ENCODE assay signal across 15 cellular contexts in genomic region chr1:172670316-172670715, GRCh38. TPM values are rescaled to one million over a fixed set of nuclear protein-coding genes. Genes with fewer than 3 reads are reported as not detected.
DNase-seq lines count a peak whose midpoint lies in the region; ATAC-seq lines count a peak whose summit lies in the region.
"Had no signal": no experiment of that assay in that cellular context is flagged by ENCODE, and none has a peak within 500 bp of the region (broad histone marks: within the 10 kb centered on the region; RNA-seq: fewer than 3 reads in every experiment).

No MANE protein-coding gene starts in this region.

- no peak overlapping the region for H3K4me3 Mint-ChIP-seq in T-helper 17 cell
- H3K4me3 Mint-ChIP-seq in activated naive CD8-positive, alpha-beta T cell treated with anti-CD3 and anti-CD28 coated beads, Interleukin-2, amount 50 U/mL, for 24 hours = peak overlapping the region; percentile 66
- peak overlapping the region; percentile 9 to 69 for H3K4me3 Mint-ChIP-seq in stimulated activated naive CD8-positive, alpha-beta T cell treated with anti-CD3 and anti-CD28 coated beads, Interleukin-15, amount 100 ng/mL, for 72 hours

- H3K4me1 Mint-ChIP-seq in T-helper 17 cell = peaks cover 32% of the 10 kb centered on the region
- peaks cover 92% of the 10 kb centered on the region for H3K4me1 Mint-ChIP-seq in activated naive CD8-positive, alpha-beta T cell treated with anti-CD3 and anti-CD28 coated beads, Interleukin-2, amount 50 U/mL, for 24 hours
- H3K4me1 Mint-ChIP-seq in stimulated activated naive CD8-positive, alpha-beta T cell treated with anti-CD3 and anti-CD28 coated beads, Interleukin-15, amount 100 ng/mL, for 72 hours = peaks cover 65% of the 10 kb centered on the region

- DNase-seq in stimulated activated CD4-positive, alpha-beta T cell treated with anti-CD3 and anti-CD28 coated beads, Interleukin-15, amount 100 ng/mL, for 24 hours = peak; percentile 56
- DNase-seq in stimulated activated CD4-positive, alpha-beta T cell treated with anti-CD3 and anti-CD28 coated beads, Interleukin-4, amount 100 ng/mL, for 1 hour = no peak
- DNase-seq in T-helper 17 cell (no peak), caudate nucleus (lab: John Stamatoyannopoulos, UW) (no peak), iPS-NIHi11 (ENCODE audit: low spot score) (no peak)
- DNase-seq in activated naive CD8-positive, alpha-beta T cell treated with anti-CD3 and anti-CD28 coated beads, Interleukin-2, amount 50 U/mL, for 24 hours = peak; percentile 47
- peak in 1 of 2 donors; percentile 54 for DNase-seq in stimulated activated naive CD8-positive, alpha-beta T cell treated with anti-CD3 and anti-CD28 coated beads, Interleukin-15, amount 100 ng/mL, for 72 hours
- DNase-seq: activated CD4-positive, CD25-positive, alpha-beta regulatory T cell treated with anti-CD3 and anti-CD28 coated beads, Interleukin-2, amount 50 U/mL, for 72 hours; adrenal gland; cerebellar nuclear complex; foreskin melanocyte; NCI-H187 treated with DMSO at 0.1 percent for 48 hours; right cardiac atrium; RPMI8226 had no signal

- H3K9me3 Mint-ChIP-seq in activated naive CD8-positive, alpha-beta T cell treated with anti-CD3 and anti-CD28 coated beads, Interleukin-2, amount 50 U/mL, for 24 hours = peaks cover 5% of the 10 kb centered on the region
- peaks cover 0 to 5% of the 10 kb centered on the region in 2 donors for H3K9me3 Mint-ChIP-seq in stimulated activated naive CD8-positive, alpha-beta T cell treated with anti-CD3 and anti-CD28 coated beads, Interleukin-15, amount 100 ng/mL, for 72 hours

- peak overlapping the region; percentile 32 for H3K27ac Mint-ChIP-seq in T-helper 17 cell
- peak overlapping the region; percentile 99 for H3K27ac Mint-ChIP-seq in activated naive CD8-positive, alpha-beta T cell treated with anti-CD3 and anti-CD28 coated beads, Interleukin-2, amount 50 U/mL, for 24 hours
- H3K27ac Mint-ChIP-seq in stimulated activated naive CD8-positive, alpha-beta T cell treated with anti-CD3 and anti-CD28 coated beads, Interleukin-15, amount 100 ng/mL, for 72 hours = peak overlapping the region in 1 of 2 donors; percentile 93

- no peaks in the 10 kb centered on the region for H3K27me3 Mint-ChIP-seq in T-helper 17 cell
- no peaks in the 10 kb centered on the region for H3K27me3 Mint-ChIP-seq in activated naive CD8-positive, alpha-beta T cell treated with anti-CD3 and anti-CD28 coated beads, Interleukin-2, amount 50 U/mL, for 24 hours
- peaks cover 55% of the 10 kb centered on the region for H3K27me3 Mint-ChIP-seq in stimulated activated naive CD8-positive, alpha-beta T cell treated with anti-CD3 and anti-CD28 coated beads, Interleukin-15, amount 100 ng/mL, for 72 hours

- H3K9me3 ChIP-seq in T-helper 17 cell (ENCODE audit: control insufficient read depth, low read length, poor library complexity, severe bottlenecking) = no peaks in the 10 kb centered on the region
- H3K9me3 ChIP-seq: adrenal gland had no signal

- H3K27ac ChIP-seq in caudate nucleus (ENCODE audit: low read depth, low read length) = no peak overlapping the region
- H3K27ac ChIP-seq: adrenal gland had no signal

- peaks cover 3% of the 10 kb centered on the region for H3K36me3 Mint-ChIP-seq in T-helper 17 cell (ENCODE audit: low read depth)
- H3K36me3 Mint-ChIP-seq in activated naive CD8-positive, alpha-beta T cell treated with anti-CD3 and anti-CD28 coated beads, Interleukin-2, amount 50 U/mL, for 24 hours (ENCODE audit: low read depth) = peaks cover 42% of the 10 kb centered on the region

- ATAC-seq in T-helper 17 cell (peak; percentile 70), HG03097 (IDR thresholded peaks at IDR 0.05; ENCODE audit: low FRiP score, unreplicated experiment) (no peak)
- peak; percentile 76 for ATAC-seq in activated naive CD8-positive, alpha-beta T cell treated with anti-CD3 and anti-CD28 coated beads, Interleukin-2, amount 50 U/mL, for 24 hours
- ATAC-seq in stimulated activated naive CD8-positive, alpha-beta T cell treated with anti-CD3 and anti-CD28 coated beads, Interleukin-15, amount 100 ng/mL, for 72 hours = peak; percentile 78
- ATAC-seq: right cardiac atrium had no signal

RNA-seq across cellular contexts. Expression of gene FASLG, which starts 11.4 kb away (rescaled TPM):
- under 1 TPM in 1 of 2 donors, not detected in 1; 0.47 TPM for total RNA-seq in T-helper 17 cell

Comparison
In these comparisons a context has a peak if more than half of its experiments do, and no peak if none do; other contexts are left out.
1. DNase-seq: peak in stimulated activated CD4-positive, alpha-beta T cell treated with anti-CD3 and anti-CD28 coated beads, Interleukin-15, amount 100 ng/mL, for 24 hours (single experiment) and activated naive CD8-positive, alpha-beta T cell treated with anti-CD3 and anti-CD28 coated beads, Interleukin-2, amount 50 U/mL, for 24 hours (single experiment); none in stimulated activated CD4-positive, alpha-beta T cell treated with anti-CD3 and anti-CD28 coated beads, Interleukin-4, amount 100 ng/mL, for 1 hour (single experiment), T-helper 17 cell (0 of 3), caudate nucleus (0 of 61) and iPS-NIHi11 (single experiment).